ENCODE assay signal across 8 cellular contexts in genomic region chr21:34614443-34614692, GRCh38. TPM values are rescaled to one million over a fixed set of nuclear protein-coding genes. Genes with fewer than 3 reads are reported as not detected.
DNase-seq lines count a peak whose midpoint lies in the region; ATAC-seq and TF ChIP-seq lines count a peak whose summit lies in the region.

No MANE protein-coding gene starts in this region.

- no peaks in the 10 kb centered on the region for H3K9me3 ChIP-seq in SK-N-MC (ENCODE audit: low read depth, low read length)
- no peaks in the 10 kb centered on the region for H3K9me3 ChIP-seq in skeletal muscle satellite cell (replicated peaks; ENCODE audit: low read length)

- intact Hi-C loops in sciatic nerve (cut with DNase I): no loop called here

- peaks cover 14% of the 10 kb centered on the region for H3K27me3 ChIP-seq in skeletal muscle satellite cell (ENCODE audit: control insufficient read depth, insufficient read depth, low read length)

- TF ChIP-seq CTCF in fibroblast of villous mesenchyme (IDR thresholded peaks at IDR 0.05; ENCODE audit: insufficient read depth, low read depth, low read length): no peak

- peak; percentile 6 for ATAC-seq in GM21367 (IDR thresholded peaks at IDR 0.05; ENCODE audit: unreplicated experiment)
- ATAC-seq in sciatic nerve: no peak

- peak overlapping the region; percentile 98 for H3K4me2 ChIP-seq in skeletal muscle satellite cell (ENCODE audit: low read length)

- H3K36me3 ChIP-seq in SK-N-MC (ENCODE audit: insufficient read depth, low read length) (no peaks in the 10 kb centered on the region), skeletal muscle satellite cell (ENCODE audit: insufficient read depth, low read length) (no peaks in the 10 kb centered on the region)

- peaks cover 7% of the 10 kb centered on the region for H3K4me1 ChIP-seq in skeletal muscle satellite cell (ENCODE audit: control insufficient read depth, insufficient read depth, low read length)

- H3K4me3 ChIP-seq in SK-N-MC (peak overlapping the region; percentile 85), fibroblast of villous mesenchyme (ENCODE audit: low read depth, low read length) (peak overlapping the region; percentile 69), skeletal muscle satellite cell (ENCODE audit: low read length) (peak overlapping the region; percentile 88)

- DNase-seq in SK-N-MC (ENCODE audit: low read depth, low spot score): no peak
- DNase-seq in fibroblast of villous mesenchyme (ENCODE audit: low read depth): no peak
- no peak for DNase-seq in sciatic nerve (ENCODE audit: low spot score)
- DNase-seq in NCI-H2196 (lab: John Stamatoyannopoulos, UW; ENCODE audit: unreplicated experiment): no peak
- DNase-seq in DMS 273 treated with DMSO at 0.1 percent for 48 hours (lab: John Stamatoyannopoulos, UW): no peak
- no peak for DNase-seq in NCI-H2081 (lab: John Stamatoyannopoulos, UW)

- H3K9ac ChIP-seq in SK-N-MC (ENCODE audit: insufficient read length): no peak overlapping the region
- peak overlapping the region; percentile 83 for H3K9ac ChIP-seq in skeletal muscle satellite cell (ENCODE audit: low read depth, low read length)

- no peak overlapping the region for H3K27ac ChIP-seq in SK-N-MC

RNA-seq across cellular contexts. Expression of gene RCAN1, which starts 0.5 kb away (rescaled TPM):
- 91.5 and 308 TPM in 2 replicates for total RNA-seq in fibroblast of villous mesenchyme
- total RNA-seq in skeletal muscle satellite cell (2012; rRNA removed): 34.0 and 35.6 TPM in 2 replicates
- total RNA-seq in sciatic nerve: 60.9 TPM

RNA-seq across cellular contexts. Expression of gene CLIC6, which starts 54.4 kb away (rescaled TPM):
- total RNA-seq in fibroblast of villous mesenchyme (under 0.01 TPM in 2 replicates), sciatic nerve (4.7 TPM)
- total RNA-seq in skeletal muscle satellite cell (2012; rRNA removed): 0.25 TPM in 1 of 2 replicates, not detected in the other
